In the genomic region with DNA sequence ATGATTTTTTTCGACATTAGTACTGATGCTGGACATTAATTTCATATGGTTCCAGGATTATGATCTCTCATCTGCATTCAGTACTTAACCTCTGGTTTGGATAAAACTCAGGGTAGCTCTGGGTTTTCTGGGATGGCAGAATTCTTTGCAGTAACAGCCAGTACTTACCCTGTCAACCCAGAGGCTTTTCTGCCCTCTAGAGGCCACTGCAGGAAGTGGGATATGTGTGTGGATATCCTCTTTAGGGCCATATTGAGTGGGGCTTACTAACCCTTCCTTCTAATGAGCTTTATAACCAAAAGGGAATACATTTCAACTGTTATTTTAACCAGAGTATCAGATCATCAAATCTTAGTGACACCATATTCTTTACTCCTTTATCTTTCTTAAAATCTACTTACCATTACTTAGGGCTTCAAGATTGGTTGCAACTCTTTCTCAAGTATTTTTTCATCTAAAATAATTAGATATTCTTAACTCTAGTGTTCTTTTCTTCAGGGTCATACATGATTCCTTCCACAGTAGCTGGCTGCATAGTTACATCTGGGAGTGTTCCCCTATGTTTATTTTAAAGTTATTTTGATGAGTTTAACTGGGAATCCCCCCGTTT, we compare ENCODE assay signal across 8 cellular contexts.
DNase-seq lines count a peak whose midpoint lies in the region; ATAC-seq and TF ChIP-seq lines count a peak whose summit lies in the region.

No MANE protein-coding gene starts in this region.

- peak; percentile 39 for DNase-seq in DMS153 treated with DMSO at 0.1 percent for 48 hours (lab: John Stamatoyannopoulos, UW; ENCODE audit: unreplicated experiment)
- DNase-seq in NCI-H526 (lab: John Stamatoyannopoulos, UW), result peak; percentile 41 to 79
- peak in 1 of 10 donors; percentile 31 for DNase-seq in dorsolateral prefrontal cortex
- DNase-seq in stimulated activated CD8-positive, alpha-beta memory T cell treated with anti-CD3 and anti-CD28 coated beads, Interleukin-4, amount 100 ng/mL, for 48 hours, result peak; percentile 45
- DNase-seq in GOT3 (lab: John Stamatoyannopoulos, UW), result no peak
- DNase-seq in mesenchymal stem cell, result no peak

- no peak overlapping the region for H3K23ac ChIP-seq in mesenchymal stem cell (ENCODE audit: low read length in 2 of 2)

- peak; percentile 72 for ATAC-seq in HG02642 (IDR thresholded peaks at IDR 0.05; ENCODE audit: poor library complexity, unreplicated experiment)
- no peak for ATAC-seq in HG03469 (IDR thresholded peaks at IDR 0.05; ENCODE audit: unreplicated experiment)

- TF ChIP-seq CTCF in dorsolateral prefrontal cortex (IDR thresholded peaks at IDR 0.05 in 54 of 56, conservative IDR thresholded peaks at IDR 0.05 in 2 of 56; ENCODE audit: low read depth in 1 of 56, partially characterized antibody in 56 of 56), result peak in 52 of 56 donors; percentile 14 to 64 (median 42)

- H3K4ac ChIP-seq in mesenchymal stem cell (ENCODE audit: low read depth in 1 of 2, low read length in 2 of 2), result no peak overlapping the region

- H3K27ac ChIP-seq in dorsolateral prefrontal cortex (no peak overlapping the region), mesenchymal stem cell (ENCODE audit: low read length, poor library complexity, severe bottlenecking) (no peak overlapping the region)

- H2BK12ac ChIP-seq in mesenchymal stem cell (ENCODE audit: low read length in 2 of 2), result no peak overlapping the region

- no peaks in the 10 kb centered on the region for H3K27me3 ChIP-seq in dorsolateral prefrontal cortex
- H3K27me3 ChIP-seq in mesenchymal stem cell (ENCODE audit: control insufficient read depth in 1 of 2, insufficient read depth in 1 of 2, low read length in 2 of 2), result no peaks in the 10 kb centered on the region

- no peak overlapping the region for H3K9ac ChIP-seq in mesenchymal stem cell (ENCODE audit: low read length)

- H2AFZ ChIP-seq in mesenchymal stem cell (ENCODE audit: low read depth, low read length), result no peak overlapping the region

- H3K36me3 ChIP-seq in mesenchymal stem cell (ENCODE audit: control insufficient read depth in 1 of 2, insufficient read depth in 2 of 2, low read depth in 1 of 2, low read length in 2 of 2), result no peaks in the 10 kb centered on the region

- H2BK120ac ChIP-seq in mesenchymal stem cell (ENCODE audit: low read depth, low read length), result no peak overlapping the region

- H3K4me3 ChIP-seq in dorsolateral prefrontal cortex (no peak overlapping the region), mesenchymal stem cell (ENCODE audit: insufficient read depth in 1 of 2, low read depth in 1 of 2, low read length in 2 of 2) (no peak overlapping the region)

- no peak overlapping the region for H4K8ac ChIP-seq in mesenchymal stem cell (ENCODE audit: low read length)

- no peak overlapping the region for H2BK5ac ChIP-seq in mesenchymal stem cell (ENCODE audit: low read depth, low read length, poor library complexity, severe bottlenecking)

- H2BK15ac ChIP-seq in mesenchymal stem cell (ENCODE audit: low read depth, poor library complexity, severe bottlenecking), result no peak overlapping the region

- no peak overlapping the region for H3K14ac ChIP-seq in mesenchymal stem cell (ENCODE audit: low read length in 2 of 2)

- H3K9me3 ChIP-seq in mesenchymal stem cell (ENCODE audit: control insufficient read depth, low read length), result no peaks in the 10 kb centered on the region

- H2AK5ac ChIP-seq in mesenchymal stem cell (ENCODE audit: low read length, severe bottlenecking), result no peak overlapping the region

- intact Hi-C loops in dorsolateral prefrontal cortex (cut with DNase I), result no loop called here

- no peak overlapping the region for H4K91ac ChIP-seq in mesenchymal stem cell (ENCODE audit: low read length)

- no peaks in the 10 kb centered on the region for H3K4me1 ChIP-seq in mesenchymal stem cell (ENCODE audit: control insufficient read depth, insufficient read depth, low read depth, low read length)

- H3K79me1 ChIP-seq in mesenchymal stem cell (replicated peaks; ENCODE audit: low read length, poor library complexity, severe bottlenecking), result no peaks in the 10 kb centered on the region

- 65% methylated on average over 1 of the region's 2 CpGs for WGBS in mesenchymal stem cell

- no peak overlapping the region for H3K4me2 ChIP-seq in mesenchymal stem cell (ENCODE audit: low read length, poor library complexity, severe bottlenecking)

- no peak overlapping the region for H3K18ac ChIP-seq in mesenchymal stem cell (ENCODE audit: low read depth in 1 of 2, low read length in 2 of 2)

Comparison
In these comparisons a context has a peak if more than half of its experiments do, and no peak if none do; other contexts are left out.
1. DNase-seq: peak in DMS153 treated with DMSO at 0.1 percent for 48 hours (single experiment), NCI-H526 (2 of 2) and stimulated activated CD8-positive, alpha-beta memory T cell treated with anti-CD3 and anti-CD28 coated beads, Interleukin-4, amount 100 ng/mL, for 48 hours (single experiment); none in GOT3 (single experiment) and mesenchymal stem cell (single experiment).